ENCODE assay signal across 8 cellular contexts in genomic region chr11:58058276-58059010, GRCh38. TPM values are rescaled to one million over a fixed set of nuclear protein-coding genes. Genes with fewer than 3 reads are reported as not detected.
DNase-seq lines count a peak whose midpoint lies in the region; ATAC-seq, FAIRE-seq and TF ChIP-seq lines count a peak whose summit lies in the region.
"Had no signal": no experiment of that assay in that cellular context is flagged by ENCODE, and none has a peak within 500 bp of the region (broad histone marks: within the 10 kb centered on the region; RNA-seq: fewer than 3 reads in every experiment).

No MANE protein-coding gene starts in this region.

- peak overlapping the region; percentile 19 for H3K9ac ChIP-seq in keratinocyte (ENCODE audit: control insufficient read depth, extremely low read depth, insufficient read depth, low read length)

- no peaks in the 10 kb centered on the region for H4K20me1 ChIP-seq in keratinocyte (ENCODE audit: control insufficient read depth, extremely low read depth, insufficient read depth, low read length)

- no peak overlapping the region for H3K4me3 ChIP-seq in SJSA1
- H3K4me3 ChIP-seq in keratinocyte (ENCODE audit: control insufficient read depth in 2 of 3, extremely low read depth in 1 of 3, insufficient read depth in 2 of 3, low read depth in 1 of 3, low read length in 3 of 3) = no peak overlapping the region
- no peak overlapping the region for H3K4me3 ChIP-seq in tibial nerve

- ATAC-seq in HG02840 (IDR thresholded peaks at IDR 0.05; ENCODE audit: low FRiP score, unreplicated experiment) = no peak
- no peak for ATAC-seq in GM19324 (IDR thresholded peaks at IDR 0.05; ENCODE audit: low FRiP score, unreplicated experiment)

- WGBS in tibial nerve, 2 donors = 49 to 59% methylated on average over 13 of the region's 13 CpGs

- H3K27ac ChIP-seq in SJSA1 (peak overlapping the region; percentile 96), keratinocyte (ENCODE audit: control insufficient read depth, insufficient read depth, low read length) (peak overlapping the region; percentile 45), tibial nerve (peak overlapping the region in 3 of 4 donors; percentile 51 to 75 (median 70))

- no peak overlapping the region for H2AFZ ChIP-seq in keratinocyte (ENCODE audit: control insufficient read depth, low read length)

- H3K4me2 ChIP-seq in keratinocyte (ENCODE audit: control insufficient read depth, extremely low read depth, insufficient read depth, low read depth, low read length) = peak overlapping the region; percentile 34

- TF ChIP-seq EP300 in tibial nerve (IDR thresholded peaks at IDR 0.05) = no peak

- no peak for TF ChIP-seq POLR2A in tibial nerve (IDR thresholded peaks at IDR 0.05)

- H3K4me1 ChIP-seq in SJSA1 (replicated peaks) (peaks cover 28% of the 10 kb centered on the region), keratinocyte (ENCODE audit: control insufficient read depth, extremely low read depth, insufficient read depth, low read length) (peaks cover 42% of the 10 kb centered on the region), tibial nerve (peaks cover 0 to 15% (median 9%) of the 10 kb centered on the region in 4 donors)

- H3K27me3 ChIP-seq in SJSA1 (replicated peaks) = no peaks in the 10 kb centered on the region
- no peaks in the 10 kb centered on the region for H3K27me3 ChIP-seq in keratinocyte (ENCODE audit: control insufficient read depth, extremely low read depth, insufficient read depth, low read length)
- no peaks in the 10 kb centered on the region for H3K27me3 ChIP-seq in tibial nerve

- no peaks in the 10 kb centered on the region for H3K79me2 ChIP-seq in keratinocyte (ENCODE audit: control insufficient read depth, insufficient read depth, low read length)

- DNase-seq in M059J (ENCODE audit: low read depth) (peak; percentile 25), SJSA1 (ENCODE audit: low read depth in 1 of 2, low spot score in 2 of 2) (no peak), keratinocyte (ENCODE audit: low read depth, low spot score) (no peak), tibial nerve (ENCODE audit: low spot score in 2 of 2) (no peak), iPS-NIHi11 (ENCODE audit: low spot score) (no peak)
- DNase-seq: stimulated activated CD4-positive, alpha-beta T cell treated with anti-CD3 and anti-CD28 coated beads, Interleukin-1b, Interleukin-23, amount 100 ng/mL, for 48 hours had no signal

- dilution Hi-C loops in keratinocyte (cut with MboI; ENCODE audit: extremely low pct_ligation_motif_present, low sequenced_read_pairs) = no loop called here

- no peaks in the 10 kb centered on the region for H3K9me1 ChIP-seq in keratinocyte (ENCODE audit: control insufficient read depth, extremely low read depth, insufficient read depth, low read length)

- H3K9me3 ChIP-seq in SJSA1 (replicated peaks) = no peaks in the 10 kb centered on the region
- no peaks in the 10 kb centered on the region for H3K9me3 ChIP-seq in keratinocyte (ENCODE audit: control insufficient read depth, low read depth, low read length)
- no peaks in the 10 kb centered on the region for H3K9me3 ChIP-seq in tibial nerve

- H3K36me3 ChIP-seq in SJSA1 (no peaks in the 10 kb centered on the region), keratinocyte (ENCODE audit: control insufficient read depth in 2 of 2, extremely low read depth in 1 of 2, insufficient read depth in 2 of 2, low read length in 2 of 2) (no peaks in the 10 kb centered on the region), tibial nerve (no peaks in the 10 kb centered on the region)

- TF ChIP-seq CTCF in keratinocyte (optimal IDR thresholded peaks at IDR 0.05 in 1 of 3, IDR thresholded peaks at IDR 0.05 in 1 of 3, conservative IDR thresholded peaks at IDR 0.05 in 1 of 3; ENCODE audit: extremely low read depth in 1 of 3, insufficient read depth in 2 of 3, low read length in 3 of 3) (no peak), tibial nerve (IDR thresholded peaks at IDR 0.05) (no peak)

- no peak for FAIRE-seq in keratinocyte (lab: Jason Lieb, UNC)

RNA-seq across cellular contexts. Expression of gene OR6Q1, which starts 27.7 kb away (rescaled TPM):
- total RNA-seq in M059J (2014; rRNA removed; shearing (Covaris generic)) = not detected in 2 replicates
- not detected in 2 replicates for total RNA-seq in SJSA1 (2014; rRNA removed; shearing (Covaris generic))
- polyA plus RNA-seq in keratinocyte = not detected in 3 replicates
- not detected for polyA plus RNA-seq in keratinocyte (2011; ENCODE audit: low read depth)
- not detected in 2 replicates for polyA plus RNA-seq in keratinocyte (2011; cell fraction: cytosol; rRNA removed)
- not detected in 2 replicates for polyA plus RNA-seq in keratinocyte (2011; cell fraction: nucleus; rRNA removed)
- polyA plus RNA-seq in keratinocyte (2012; ENCODE audit: low replicate concordance) = not detected in 2 replicates
- polyA minus RNA-seq in keratinocyte = not detected in 3 replicates
- polyA minus RNA-seq in keratinocyte (2011; cell fraction: cytosol; rRNA and poly(A)+ RNA removed) = not detected
- not detected in 2 replicates for polyA minus RNA-seq in keratinocyte (2011; cell fraction: nucleus; rRNA and poly(A)+ RNA removed)
- total RNA-seq in tibial nerve = not detected

RNA-seq across cellular contexts. Expression of gene OR9Q1, which starts 34.8 kb away (rescaled TPM):
- total RNA-seq in M059J (2014; rRNA removed; shearing (Covaris generic)) = not detected in 2 replicates
- total RNA-seq in SJSA1 (2014; rRNA removed; shearing (Covaris generic)) = not detected in 2 replicates
- not detected in 3 replicates for polyA plus RNA-seq in keratinocyte
- not detected for polyA plus RNA-seq in keratinocyte (2011; ENCODE audit: low read depth)
- polyA plus RNA-seq in keratinocyte (2011; cell fraction: cytosol; rRNA removed) = not detected in 2 replicates
- not detected in 2 replicates for polyA plus RNA-seq in keratinocyte (2011; cell fraction: nucleus; rRNA removed)
- not detected in 2 replicates for polyA plus RNA-seq in keratinocyte (2012; ENCODE audit: low replicate concordance)
- polyA minus RNA-seq in keratinocyte = not detected in 3 replicates
- not detected for polyA minus RNA-seq in keratinocyte (2011; cell fraction: cytosol; rRNA and poly(A)+ RNA removed)
- not detected in 2 replicates for polyA minus RNA-seq in keratinocyte (2011; cell fraction: nucleus; rRNA and poly(A)+ RNA removed)
- total RNA-seq in tibial nerve = not detected

Comparison
In these comparisons a context has a peak if more than half of its experiments do, and no peak if none do; other contexts are left out.
1. H3K27ac ChIP-seq: peak in every context shown above with its lines; median percentile 96 in SJSA1; 70 in tibial nerve; 45 in keratinocyte.